Comparison of ENCODE assay signal across 13 cellular contexts in the genomic region with DNA sequence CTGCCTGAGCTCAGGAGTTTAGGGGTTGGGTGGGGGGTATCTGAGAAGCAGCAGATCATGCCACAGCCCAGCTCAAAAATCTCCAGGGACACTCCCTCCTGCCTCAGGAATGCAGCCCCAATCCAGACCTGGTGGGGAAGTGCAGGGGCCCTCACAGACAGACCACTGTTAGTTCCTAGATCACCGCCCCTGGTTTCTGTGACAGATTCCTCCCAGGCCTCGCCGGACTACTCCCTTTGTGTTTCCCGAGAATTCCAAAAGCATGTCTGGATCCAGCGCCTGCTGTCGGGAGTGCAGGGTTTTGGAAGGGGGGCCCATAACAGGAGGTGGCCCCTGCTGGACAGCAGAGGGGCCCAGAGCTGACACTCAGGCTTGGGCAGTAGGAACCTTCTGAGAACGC.
A peak's percentile ranks its signal among the peaks of the same experiment; 100 is the strongest.
DNase-seq lines count a peak whose midpoint lies in the region; ATAC-seq and TF ChIP-seq lines count a peak whose summit lies in the region.
"Had no signal": no experiment of that assay in that cellular context is flagged by ENCODE, and none has a peak within 500 bp of the region (broad histone marks: within the 10 kb centered on the region; RNA-seq: fewer than 3 reads in every experiment).

No MANE protein-coding gene starts in this region.

- H3K4me1 Mint-ChIP-seq in GM23338 (no peaks in the 10 kb centered on the region), nephron progenitor cell (peaks cover 57% of the 10 kb centered on the region)
- H3K4me1 Mint-ChIP-seq: B cell had no signal

- H3K4ac ChIP-seq in trophoblast cell (ENCODE audit: low read depth, low read length), result no peak overlapping the region

- H2AK5ac ChIP-seq in trophoblast cell (ENCODE audit: low read length), result no peak overlapping the region

- no peak overlapping the region for H4K12ac ChIP-seq in trophoblast cell (ENCODE audit: low read depth, low read length)

- peak overlapping the region; percentile 15 for H3K14ac ChIP-seq in trophoblast cell (ENCODE audit: low read length)

- no peak overlapping the region for H2BK120ac ChIP-seq in trophoblast cell (ENCODE audit: insufficient read depth, low read length, poor library complexity)

- TF ChIP-seq CTCF in GM23338 (conservative IDR thresholded peaks at IDR 0.05; ENCODE audit: low read depth in 2 of 2) (no peak), nephron progenitor cell (IDR thresholded peaks at IDR 0.05) (no peak)

- H3K36me3 ChIP-seq in GM23338 (ENCODE audit: insufficient read depth) (no peaks in the 10 kb centered on the region), trophoblast cell (ENCODE audit: control insufficient read depth in 1 of 2, insufficient read depth in 2 of 2, low read length in 2 of 2) (no peaks in the 10 kb centered on the region)

- H3K27me3 Mint-ChIP-seq in GM23338 (ENCODE audit: insufficient read depth, low read depth, poor library complexity) (peaks cover 16% of the 10 kb centered on the region), nephron progenitor cell (ENCODE audit: low read depth, poor library complexity) (peaks cover 9% of the 10 kb centered on the region)

- H3K9me3 ChIP-seq in trophoblast cell (ENCODE audit: insufficient read depth, low read depth, low read length), result no peaks in the 10 kb centered on the region

- H4K20me1 ChIP-seq in GM23338 (replicated peaks; ENCODE audit: insufficient read depth), result no peaks in the 10 kb centered on the region

- H3K4me3 Mint-ChIP-seq in GM23338 (no peak overlapping the region), nephron progenitor cell (no peak overlapping the region)
- H3K4me3 Mint-ChIP-seq: B cell; CD4-positive, alpha-beta memory T cell had no signal

- H3K18ac ChIP-seq in trophoblast cell (ENCODE audit: low read length), result no peak overlapping the region

- no peak overlapping the region for H3K4me2 ChIP-seq in GM23338
- no peak overlapping the region for H3K4me2 ChIP-seq in trophoblast cell (ENCODE audit: low read length)

- no peaks in the 10 kb centered on the region for H3K4me1 ChIP-seq in GM23338 (ENCODE audit: insufficient read depth)
- H3K4me1 ChIP-seq in trophoblast cell (ENCODE audit: control insufficient read depth in 1 of 2, insufficient read depth in 2 of 2, low read length in 2 of 2), result peaks cover 3 to 15% of the 10 kb centered on the region in 2 experiments

- no peaks in the 10 kb centered on the region for H3K9me2 ChIP-seq in GM23338 (ENCODE audit: insufficient read depth)

- H2AFZ ChIP-seq in GM23338 (no peak overlapping the region), trophoblast cell (ENCODE audit: insufficient read depth, low read length, poor library complexity) (no peak overlapping the region)

- H3K27ac ChIP-seq in GM23338 (ENCODE audit: low read depth), result no peak overlapping the region
- no peak overlapping the region for H3K27ac ChIP-seq in trophoblast cell (ENCODE audit: low read depth, low read length)

- peaks cover 2% of the 10 kb centered on the region for H3K79me1 ChIP-seq in trophoblast cell (ENCODE audit: low read length)

- H3K27ac Mint-ChIP-seq in GM23338, result no peak overlapping the region
- peak overlapping the region; percentile 36 for H3K27ac Mint-ChIP-seq in nephron progenitor cell
- H3K27ac Mint-ChIP-seq: B cell; CD4-positive, alpha-beta memory T cell had no signal

- no peaks in the 10 kb centered on the region; the same call in 2 of the 3 replicates for H3K36me3 Mint-ChIP-seq in GM23338 (ENCODE audit: low read depth)
- no peaks in the 10 kb centered on the region for H3K36me3 Mint-ChIP-seq in nephron progenitor cell (ENCODE audit: low read depth)
- H3K36me3 Mint-ChIP-seq: CD4-positive, alpha-beta memory T cell had no signal

- H2BK12ac ChIP-seq in trophoblast cell (ENCODE audit: low read length), result peak overlapping the region; percentile 41

- H4K8ac ChIP-seq in trophoblast cell (ENCODE audit: low read depth, low read length), result no peak overlapping the region

- H3K4me3 ChIP-seq in GM23338, result no peak overlapping the region
- no peak overlapping the region for H3K4me3 ChIP-seq in trophoblast cell (ENCODE audit: low read depth, low read length)

- H3K9ac ChIP-seq in trophoblast cell (ENCODE audit: low read length), result no peak overlapping the region

- peak; percentile 5 for DNase-seq in GM23338 (ENCODE audit: low spot score)
- DNase-seq in ecto neural progenitor cell (ENCODE audit: low spot score), result peak; percentile 55
- peak; percentile 27 for DNase-seq in nephron progenitor cell
- no peak for DNase-seq in trophoblast cell
- no peak for DNase-seq in NCI-H748 treated with DMSO at 0.1 percent for 48 hours (lab: John Stamatoyannopoulos, UW)
- DNase-seq in RKO (ENCODE audit: low spot score), result no peak
- DNase-seq: C1 segment of cervical spinal cord; CD4-positive, alpha-beta memory T cell; DMS79; GDM1 had no signal

- H4K91ac ChIP-seq in trophoblast cell (ENCODE audit: low read depth, low read length), result no peak overlapping the region

- no peak overlapping the region for H2BK5ac ChIP-seq in trophoblast cell (ENCODE audit: low read depth, low read length, poor library complexity)

- no peaks in the 10 kb centered on the region for H3K9me3 Mint-ChIP-seq in GM23338
- no peaks in the 10 kb centered on the region for H3K9me3 Mint-ChIP-seq in nephron progenitor cell

- H3K23ac ChIP-seq in trophoblast cell (ENCODE audit: low read length), result no peak overlapping the region

- WGBS in trophoblast cell (ENCODE audit: extremely low coverage, insufficient coverage, insufficient read length), result no CpG with 5 or more reads among the region's 7 CpGs

- H3F3A ChIP-seq in GM23338 (replicated peaks; ENCODE audit: low read depth), result no peaks in the 10 kb centered on the region

- ATAC-seq in GM23338, result no peak; the same call in 2 of the 3 replicates
- no peak for ATAC-seq in HG03469 (IDR thresholded peaks at IDR 0.05; ENCODE audit: unreplicated experiment)
- ATAC-seq: HCT116 had no signal

- H3K79me2 ChIP-seq in GM23338 (replicated peaks; ENCODE audit: insufficient read depth), result no peaks in the 10 kb centered on the region
- no peaks in the 10 kb centered on the region for H3K79me2 ChIP-seq in trophoblast cell (ENCODE audit: control insufficient read depth, insufficient read depth, low read length, poor library complexity)

- H3K27me3 ChIP-seq in GM23338 (ENCODE audit: insufficient read depth), result no peaks in the 10 kb centered on the region
- H3K27me3 ChIP-seq in trophoblast cell (ENCODE audit: insufficient read depth, low read length), result no peaks in the 10 kb centered on the region

TF ChIP-seq in GM23338, 12 proteins besides CTCF, POLR2A, EP300 and RAD21 (continues in another document):
- no peak for TF ChIP-seq EZH2phosphoT487 (IDR thresholded peaks at IDR 0.05; ENCODE audit: unreplicated experiment)
- no peak for TF ChIP-seq STAT1 (IDR thresholded peaks at IDR 0.05; ENCODE audit: unreplicated experiment)
- no peak for TF ChIP-seq ZNF462 (CRISPR knock-in tag; IDR thresholded peaks at IDR 0.05)

Comparison
In these comparisons a context has a peak if more than half of its experiments do, and no peak if none do; other contexts are left out.
1. DNase-seq: peak in GM23338 (single experiment), ecto neural progenitor cell (single experiment) and nephron progenitor cell (single experiment); none in trophoblast cell (0 of 2), NCI-H748 treated with DMSO at 0.1 percent for 48 hours (single experiment) and RKO (single experiment).